Comparison of ENCODE assay signal across 8 cellular contexts in genomic region chr11:32435511-32435946, GRCh38. TPM values are rescaled to one million over a fixed set of nuclear protein-coding genes. Genes with fewer than 3 reads are reported as not detected.
A peak's percentile ranks its signal among the peaks of the same experiment; 100 is the strongest.
DNase-seq lines count a peak whose midpoint lies in the region; ATAC-seq, FAIRE-seq and TF ChIP-seq lines count a peak whose summit lies in the region.

WT1 (minus strand) TSS chr11:32435539.

- no peak for TF ChIP-seq POLR2A in esophagus muscularis mucosa (IDR thresholded peaks at IDR 0.05; ENCODE audit: low read depth)

- H3K4me1 ChIP-seq in esophagus muscularis mucosa = peaks cover 12 to 70% (median 65%) of the 10 kb centered on the region in 4 donors
- no peaks in the 10 kb centered on the region for H3K4me1 ChIP-seq in pancreas

- no peak for TF ChIP-seq EP300 in esophagus muscularis mucosa (IDR thresholded peaks at IDR 0.05)

- DNase-seq in OCI-M1 (lab: John Stamatoyannopoulos, UW) = peak; percentile 86
- DNase-seq in esophagus muscularis mucosa (ENCODE audit: extremely low spot score) = no peak
- DNase-seq in pancreas = no peak
- DNase-seq in NCI-H2196 (lab: John Stamatoyannopoulos, UW; ENCODE audit: unreplicated experiment) = no peak
- no peak for DNase-seq in GM19239 (ENCODE audit: insufficient read length, low spot score)
- DNase-seq in occipital lobe (lab: John Stamatoyannopoulos, UW) = no peak
- no peak for DNase-seq in NCI-H2029 treated with DMSO at 0.1 percent for 48 hours (lab: John Stamatoyannopoulos, UW)

- H3K27me3 ChIP-seq in esophagus muscularis mucosa (peaks cover 0 to 99% (median 74%) of the 10 kb centered on the region in 4 donors), pancreas (peaks cover 0 to 53% (median 7%) of the 10 kb centered on the region in 4 donors)

- no peaks in the 10 kb centered on the region for H3K9me3 ChIP-seq in esophagus muscularis mucosa
- H3K9me3 ChIP-seq in pancreas = no peaks in the 10 kb centered on the region

- no peak for FAIRE-seq in pancreas (lab: Jason Lieb, UNC)
- no peak for FAIRE-seq in GM19239 (lab: Jason Lieb, UNC)

- ATAC-seq in pancreas = peak in 3 of 4 donors; percentile 40 to 51 (median 40)

- TF ChIP-seq CTCF in esophagus muscularis mucosa (IDR thresholded peaks at IDR 0.05) (no peak), pancreas (IDR thresholded peaks at IDR 0.05) (no peak)

- WGBS in esophagus muscularis mucosa = 0% methylated on average over 9 of the region's 25 CpGs
- 1 to 3% methylated on average over 21 to 25 of the region's 25 CpGs for WGBS in pancreas, 2 donors

- intact Hi-C loops in esophagus muscularis mucosa (cut with DNase I) = no loop called here
- intact Hi-C loops in pancreas (cut with DNase I) = loop anchor here in 1 of 3 donors (10.0 kb wide), 1 partner anchor 61 kb away; no protein-coding TSS in a partner anchor

- peak within 1 kb of the TSS in 1 of 4 donors; percentile 36 for H3K27ac ChIP-seq in esophagus muscularis mucosa (replicated peaks in 1 of 4)
- H3K27ac ChIP-seq in pancreas = no peak within 1 kb of the TSS

- H3K36me3 ChIP-seq in esophagus muscularis mucosa (peaks cover 0 to 3% (median 0%) of the 10 kb centered on the region in 4 donors), pancreas (no peaks in the 10 kb centered on the region)

- H3K4me3 ChIP-seq in GM08714 (ENCODE audit: low read length) = peak within 1 kb of the TSS; percentile 1; the same call in 1 of the 2 replicates
- H3K4me3 ChIP-seq in esophagus muscularis mucosa = peak within 1 kb of the TSS; percentile 34 to 43 (median 37)
- H3K4me3 ChIP-seq in pancreas = peak within 1 kb of the TSS in 2 of 4 donors; percentile 12 to 34

RNA-seq across cellular contexts. Expression of gene WT1, which starts in this region (rescaled TPM):
- total RNA-seq in esophagus muscularis mucosa (1 to 10 TPM in 2 of 4 donors, under 1 TPM in 1, not detected in 1; 0.42 to 3.5 (median 3.1) TPM), pancreas (1 to 10 TPM in 1 of 6 donors, under 1 TPM in 4, not detected in 1; 0.08 to 1.9 (median 0.57) TPM), occipital lobe (not detected)
- under 1 TPM; 0.09 to 0.53 TPM for polyA plus RNA-seq in pancreas
